1 cellular context compared by ENCODE assay signal in genomic region chr22:43172191-43172590, GRCh38.
A peak's percentile ranks its signal among the peaks of the same experiment; 100 is the strongest.
TF ChIP-seq lines count a peak whose summit lies in the region.

No MANE protein-coding gene starts in this region.

TF ChIP-seq in K562, 482 proteins besides CTCF, POLR2A, EP300 and RAD21:
- TF ChIP-seq ARHGAP35 (IDR thresholded peaks at IDR 0.05; ENCODE audit: partially characterized antibody): no peak
- TF ChIP-seq POLR2G (IDR thresholded peaks at IDR 0.05; ENCODE audit: low read depth, low read length): peak; percentile 37
